In the genomic region with DNA sequence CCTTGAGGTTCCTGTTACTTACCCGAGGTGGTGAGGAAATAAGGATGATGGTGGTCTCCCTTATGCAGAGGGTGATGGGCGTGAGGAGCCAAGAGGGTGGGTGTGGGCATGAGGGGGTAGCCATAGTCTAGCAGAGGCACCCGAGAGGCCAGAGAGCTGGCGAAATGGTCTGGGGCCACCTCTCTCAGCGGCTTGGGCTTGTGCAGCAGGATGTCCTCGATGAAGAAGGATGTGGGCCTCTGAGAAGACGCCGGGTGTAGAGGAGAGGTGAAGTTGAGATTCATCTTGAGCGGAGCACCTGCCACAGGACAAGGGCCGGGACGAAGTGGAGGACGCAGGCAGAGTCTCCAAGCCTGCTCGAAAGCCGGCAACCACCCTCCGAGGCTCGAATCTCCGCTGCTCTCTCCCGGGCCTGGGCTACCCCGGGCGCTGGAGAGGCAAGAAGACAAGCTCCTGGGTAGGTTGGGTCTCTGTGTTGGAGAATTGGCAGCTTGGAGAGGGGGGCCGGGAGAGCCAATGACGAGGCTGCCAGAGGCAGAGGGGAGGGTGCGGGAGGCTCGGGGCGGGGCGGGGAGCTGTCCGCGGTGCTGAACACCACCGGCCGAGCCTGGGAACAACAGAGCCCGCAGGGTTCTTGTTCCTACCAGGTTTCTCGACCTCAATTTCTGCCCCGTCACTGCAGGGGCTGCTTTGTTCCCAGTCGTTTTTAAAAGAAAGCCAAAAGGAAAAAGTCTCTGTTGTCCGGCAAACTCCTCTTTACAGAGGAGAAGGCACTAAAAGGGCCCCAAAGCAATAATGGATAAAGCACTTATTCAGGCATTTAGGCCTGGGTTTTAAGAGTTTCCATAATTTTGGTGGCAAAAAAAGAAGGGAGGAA, we compare ENCODE assay signal across 8 cellular contexts. TPM values are rescaled to one million over a fixed set of nuclear protein-coding genes. Genes with fewer than 3 reads are reported as not detected.
DNase-seq lines count a peak whose midpoint lies in the region; ATAC-seq and TF ChIP-seq lines count a peak whose summit lies in the region.

Gene BSX (minus strand): TSS at position 447 of the 877 bp plus-strand sequence. CDS start 163 bp downstream, at position 284.

- H3K9me3 ChIP-seq in BE2C (no peaks in the 10 kb centered on the region), HUES64 (ENCODE audit: insufficient read depth, low read depth, low read length) (no peaks in the 10 kb centered on the region)

- H3K4me3 Mint-ChIP-seq in memory B cell (no peak within 1 kb of the TSS), chondrocyte (ENCODE audit: unreplicated experiment) (no peak within 1 kb of the TSS)
- no peak within 1 kb of the TSS for H3K4me3 Mint-ChIP-seq in stimulated activated naive B cell treated with anti-CD40 and anti-IgM and Interleukin-4, amounts not matched to agents 10 μg/mL and 1 μg/mL and 100 μg/mL, for 72 hours

- H3K36me3 ChIP-seq in BE2C (no peaks in the 10 kb centered on the region), HUES64 (ENCODE audit: insufficient read depth, low read length) (no peaks in the 10 kb centered on the region)

- H3K27me3 ChIP-seq in BE2C, result peaks cover 98% of the 10 kb centered on the region
- H3K27me3 ChIP-seq in HUES64 (ENCODE audit: insufficient read depth, low read length), result peaks cover 100% of the 10 kb centered on the region

- TF ChIP-seq CTCF in BE2C (IDR thresholded peaks at IDR 0.05; ENCODE audit: low read depth, low read length) (no peak), chondrocyte (IDR thresholded peaks at IDR 0.05) (no peak)

- no peak within 1 kb of the TSS for H3K27ac ChIP-seq in HUES64 (ENCODE audit: low read depth, low read length)

- H3K4me1 Mint-ChIP-seq in memory B cell (peaks cover 21% of the 10 kb centered on the region), chondrocyte (ENCODE audit: low read depth) (peaks cover 30% of the 10 kb centered on the region)
- H3K4me1 Mint-ChIP-seq in stimulated activated naive B cell treated with anti-CD40 and anti-IgM and Interleukin-4, amounts not matched to agents 10 μg/mL and 1 μg/mL and 100 μg/mL, for 72 hours, result peaks cover 25 to 58% of the 10 kb centered on the region in 2 donors

- H3K36me3 Mint-ChIP-seq in memory B cell (peaks cover 2% of the 10 kb centered on the region), chondrocyte (ENCODE audit: low read depth) (peaks cover 5% of the 10 kb centered on the region)
- H3K36me3 Mint-ChIP-seq in stimulated activated naive B cell treated with anti-CD40 and anti-IgM and Interleukin-4, amounts not matched to agents 10 μg/mL and 1 μg/mL and 100 μg/mL, for 72 hours, result peaks cover 8% of the 10 kb centered on the region in 2 donors

- H3K4me1 ChIP-seq in BE2C (no peaks in the 10 kb centered on the region), HUES64 (ENCODE audit: insufficient read depth, low read length) (peaks cover 20% of the 10 kb centered on the region)

- WGBS in HUES64, result 10% methylated on average over 35 of the region's 35 CpGs

- peaks cover 2% of the 10 kb centered on the region for H3K9me3 Mint-ChIP-seq in memory B cell
- H3K9me3 Mint-ChIP-seq in stimulated activated naive B cell treated with anti-CD40 and anti-IgM and Interleukin-4, amounts not matched to agents 10 μg/mL and 1 μg/mL and 100 μg/mL, for 72 hours, result peaks cover 3 to 5% of the 10 kb centered on the region in 2 donors
- peaks cover 3% of the 10 kb centered on the region for H3K9me3 Mint-ChIP-seq in chondrocyte (ENCODE audit: low read depth)

- 0 out of 2 replicates have a peak within 1 kb of the TSS, but pooled peaks have one; percentile 10 for H3K9ac ChIP-seq in HUES64 (ENCODE audit: low read depth, low read length)

- DNase-seq in BE2C, result peak; percentile 32
- peak; percentile 52 for DNase-seq in UCSD-AML1 (lab: John Stamatoyannopoulos, UW; ENCODE audit: unreplicated experiment)
- peak; percentile 20 for DNase-seq in central memory CD4-positive, alpha-beta T cell
- DNase-seq in memory B cell (ENCODE audit: low spot score in 2 of 2), result peak; percentile 22 to 32
- no peak for DNase-seq in stimulated activated naive B cell treated with anti-CD40 and anti-IgM and Interleukin-4, amounts not matched to agents 10 μg/mL and 1 μg/mL and 100 μg/mL, for 72 hours
- no peak for DNase-seq in chondrocyte (ENCODE audit: low spot score)

- H3K27me3 Mint-ChIP-seq in memory B cell (peaks cover 45% of the 10 kb centered on the region), chondrocyte (ENCODE audit: low read depth) (peaks cover 69% of the 10 kb centered on the region)
- H3K27me3 Mint-ChIP-seq in stimulated activated naive B cell treated with anti-CD40 and anti-IgM and Interleukin-4, amounts not matched to agents 10 μg/mL and 1 μg/mL and 100 μg/mL, for 72 hours, result peaks cover 78 to 95% of the 10 kb centered on the region in 2 donors

- H3K4me3 ChIP-seq in BE2C (ENCODE audit: low read depth, low read length), result no peak within 1 kb of the TSS
- H3K4me3 ChIP-seq in HUES64 (ENCODE audit: low read length), result 0 out of 2 replicates have a peak within 1 kb of the TSS, but pooled peaks have one; percentile 26

- ATAC-seq in memory B cell (ENCODE audit: low read depth), result peak; percentile 59
- peak; percentile 44 to 60 for ATAC-seq in stimulated activated naive B cell treated with anti-CD40 and anti-IgM and Interleukin-4, amounts not matched to agents 10 μg/mL and 1 μg/mL and 100 μg/mL, for 72 hours (replicated peaks)
- no peak for ATAC-seq in GM18907 (IDR thresholded peaks at IDR 0.05; ENCODE audit: unreplicated experiment)

- H3K27ac Mint-ChIP-seq in memory B cell (no peak within 1 kb of the TSS), chondrocyte (ENCODE audit: unreplicated experiment) (no peak within 1 kb of the TSS)
- H3K27ac Mint-ChIP-seq in stimulated activated naive B cell treated with anti-CD40 and anti-IgM and Interleukin-4, amounts not matched to agents 10 μg/mL and 1 μg/mL and 100 μg/mL, for 72 hours, result peak within 1 kb of the TSS; percentile 85

RNA-seq across cellular contexts. Expression of gene BSX, which starts in this region (rescaled TPM):
- not detected for polyA plus RNA-seq in BE2C (2012; ENCODE audit: insufficient read depth, insufficient read length, low read depth)
- not detected for polyA plus RNA-seq in HUES64 (2013, experiment 1 of 2)
- not detected for polyA plus RNA-seq in HUES64 (2013, experiment 2 of 2)
- not detected in 3 replicates for total RNA-seq in chondrocyte

Comparison
In these comparisons a context has a peak if more than half of its experiments do, and no peak if none do; other contexts are left out.
1. DNase-seq: peak in BE2C (single experiment), UCSD-AML1 (single experiment), central memory CD4-positive, alpha-beta T cell (single experiment) and memory B cell (2 of 2); none in stimulated activated naive B cell treated with anti-CD40 and anti-IgM and Interleukin-4, amounts not matched to agents 10 μg/mL and 1 μg/mL and 100 μg/mL, for 72 hours (single experiment) and chondrocyte (single experiment).